ENCODE assay signal across 1 cellular context in the genomic region with DNA sequence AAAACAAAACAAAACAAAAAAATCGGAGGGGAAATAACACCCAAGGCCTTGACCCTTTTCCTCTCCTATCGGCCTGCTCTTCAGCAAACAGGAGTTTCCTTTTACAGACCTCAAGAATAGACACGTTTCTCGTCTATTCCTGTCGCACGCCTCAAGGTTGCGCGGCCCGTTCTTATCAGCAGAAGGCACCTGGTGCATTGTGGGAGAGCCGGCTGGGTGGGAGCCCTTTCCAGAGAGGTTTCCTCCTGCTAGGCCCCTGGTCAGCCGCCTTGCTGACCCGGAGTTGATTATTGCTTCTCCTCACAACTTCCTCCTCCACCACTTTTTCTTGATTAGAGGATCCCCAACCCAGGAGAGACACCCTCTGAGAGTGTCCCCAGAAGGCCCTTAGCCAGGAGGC.
TF ChIP-seq lines count a peak whose summit lies in the region.

No MANE protein-coding gene starts in this region.

TF ChIP-seq in K562, 482 proteins besides CTCF, POLR2A, EP300 and RAD21 (continued from another document and continues in another):
- TF ChIP-seq ZNF324 (CRISPR knock-in tag; IDR thresholded peaks at IDR 0.05) (no peak), KDM2B (CRISPR knock-in tag; IDR thresholded peaks at IDR 0.05) (no peak), PKNOX1 (IDR thresholded peaks at IDR 0.05) (no peak), RBM22 (IDR thresholded peaks at IDR 0.05; ENCODE audit: low read depth, low read length, poor library complexity, severe bottlenecking) (no peak), ETV6 (IDR thresholded peaks at IDR 0.05; ENCODE audit: borderline replicate concordance in 1 of 2, low read depth in 2 of 2, low read length in 1 of 2) (no peak), ETV6 (CRISPR knock-in tag; IDR thresholded peaks at IDR 0.05; ENCODE audit: borderline replicate concordance) (no peak), CGGBP1 (CRISPR knock-in tag; IDR thresholded peaks at IDR 0.05) (no peak), TRIM28 (IDR thresholded peaks at IDR 0.05) (no peak), ZNF143 (CRISPR knock-in tag; IDR thresholded peaks at IDR 0.05) (peak; percentile 46; the same call in 1 of the 2 replicates), CXXC5 (CRISPR knock-in tag; IDR thresholded peaks at IDR 0.05) (peak; percentile 72), FOSL1 (tag; conservative IDR thresholded peaks at IDR 0.05) (no peak), NFRKB (IDR thresholded peaks at IDR 0.05; ENCODE audit: low read depth) (no peak), SP1 (CRISPR knock-in tag; IDR thresholded peaks at IDR 0.05) (no peak), POLR2B (IDR thresholded peaks at IDR 0.05; ENCODE audit: low read depth, partially characterized antibody) (no peak), MECOM (CRISPR knock-in tag; IDR thresholded peaks at IDR 0.05) (no peak), BHLHE40 (IDR thresholded peaks at IDR 0.05; ENCODE audit: low read length) (peak; percentile 82), BRF1 (IDR thresholded peaks at IDR 0.05; ENCODE audit: borderline replicate concordance, extremely low read depth, insufficient read length) (no peak), ZFP30 (CRISPR knock-in tag; IDR thresholded peaks at IDR 0.05; ENCODE audit: borderline replicate concordance) (no peak), HCFC1 (IDR thresholded peaks at IDR 0.05; ENCODE audit: low read depth, low read length) (no peak), DPF2 (IDR thresholded peaks at IDR 0.05) (no peak), NCOA1 (IDR thresholded peaks at IDR 0.05; ENCODE audit: low read depth) (no peak), ZNF140 (CRISPR knock-in tag; IDR thresholded peaks at IDR 0.05) (no peak), DIDO1 (tag; IDR thresholded peaks at IDR 0.05; ENCODE audit: low read depth) (no peak), RNF2 (IDR thresholded peaks at IDR 0.05) (peak; percentile 38; the same call in 1 of the 2 replicates)
- TF ChIP-seq, protein P1, sequence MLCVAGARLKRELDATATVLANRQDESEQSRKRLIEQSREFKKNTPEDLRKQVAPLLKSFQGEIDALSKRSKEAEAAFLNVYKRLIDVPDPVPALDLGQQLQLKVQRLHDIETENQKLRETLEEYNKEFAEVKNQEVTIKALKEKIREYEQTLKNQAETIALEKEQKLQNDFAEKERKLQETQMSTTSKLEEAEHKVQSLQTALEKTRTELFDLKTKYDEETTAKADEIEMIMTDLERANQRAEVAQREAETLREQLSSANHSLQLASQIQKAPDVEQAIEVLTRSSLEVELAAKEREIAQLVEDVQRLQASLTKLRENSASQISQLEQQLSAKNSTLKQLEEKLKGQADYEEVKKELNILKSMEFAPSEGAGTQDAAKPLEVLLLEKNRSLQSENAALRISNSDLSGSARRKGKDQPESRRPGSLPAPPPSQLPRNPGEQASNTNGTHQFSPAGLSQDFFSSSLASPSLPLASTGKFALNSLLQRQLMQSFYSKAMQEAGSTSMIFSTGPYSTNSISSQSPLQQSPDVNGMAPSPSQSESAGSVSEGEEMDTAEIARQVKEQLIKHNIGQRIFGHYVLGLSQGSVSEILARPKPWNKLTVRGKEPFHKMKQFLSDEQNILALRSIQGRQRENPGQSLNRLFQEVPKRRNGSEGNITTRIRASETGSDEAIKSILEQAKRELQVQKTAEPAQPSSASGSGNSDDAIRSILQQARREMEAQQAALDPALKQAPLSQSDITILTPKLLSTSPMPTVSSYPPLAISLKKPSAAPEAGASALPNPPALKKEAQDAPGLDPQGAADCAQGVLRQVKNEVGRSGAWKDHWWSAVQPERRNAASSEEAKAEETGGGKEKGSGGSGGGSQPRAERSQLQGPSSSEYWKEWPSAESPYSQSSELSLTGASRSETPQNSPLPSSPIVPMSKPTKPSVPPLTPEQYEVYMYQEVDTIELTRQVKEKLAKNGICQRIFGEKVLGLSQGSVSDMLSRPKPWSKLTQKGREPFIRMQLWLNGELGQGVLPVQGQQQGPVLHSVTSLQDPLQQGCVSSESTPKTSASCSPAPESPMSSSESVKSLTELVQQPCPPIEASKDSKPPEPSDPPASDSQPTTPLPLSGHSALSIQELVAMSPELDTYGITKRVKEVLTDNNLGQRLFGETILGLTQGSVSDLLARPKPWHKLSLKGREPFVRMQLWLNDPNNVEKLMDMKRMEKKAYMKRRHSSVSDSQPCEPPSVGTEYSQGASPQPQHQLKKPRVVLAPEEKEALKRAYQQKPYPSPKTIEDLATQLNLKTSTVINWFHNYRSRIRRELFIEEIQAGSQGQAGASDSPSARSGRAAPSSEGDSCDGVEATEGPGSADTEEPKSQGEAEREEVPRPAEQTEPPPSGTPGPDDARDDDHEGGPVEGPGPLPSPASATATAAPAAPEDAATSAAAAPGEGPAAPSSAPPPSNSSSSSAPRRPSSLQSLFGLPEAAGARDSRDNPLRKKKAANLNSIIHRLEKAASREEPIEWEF (CRISPR knock-in tag; IDR thresholded peaks at IDR 0.05) = no peak
- TF ChIP-seq, protein P2, sequence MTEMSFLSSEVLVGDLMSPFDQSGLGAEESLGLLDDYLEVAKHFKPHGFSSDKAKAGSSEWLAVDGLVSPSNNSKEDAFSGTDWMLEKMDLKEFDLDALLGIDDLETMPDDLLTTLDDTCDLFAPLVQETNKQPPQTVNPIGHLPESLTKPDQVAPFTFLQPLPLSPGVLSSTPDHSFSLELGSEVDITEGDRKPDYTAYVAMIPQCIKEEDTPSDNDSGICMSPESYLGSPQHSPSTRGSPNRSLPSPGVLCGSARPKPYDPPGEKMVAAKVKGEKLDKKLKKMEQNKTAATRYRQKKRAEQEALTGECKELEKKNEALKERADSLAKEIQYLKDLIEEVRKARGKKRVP (CRISPR knock-in tag; IDR thresholded peaks at IDR 0.05) = no peak
- TF ChIP-seq, protein P3, sequence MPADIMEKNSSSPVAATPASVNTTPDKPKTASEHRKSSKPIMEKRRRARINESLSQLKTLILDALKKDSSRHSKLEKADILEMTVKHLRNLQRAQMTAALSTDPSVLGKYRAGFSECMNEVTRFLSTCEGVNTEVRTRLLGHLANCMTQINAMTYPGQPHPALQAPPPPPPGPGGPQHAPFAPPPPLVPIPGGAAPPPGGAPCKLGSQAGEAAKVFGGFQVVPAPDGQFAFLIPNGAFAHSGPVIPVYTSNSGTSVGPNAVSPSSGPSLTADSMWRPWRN (IDR thresholded peaks at IDR 0.05; ENCODE audit: low read depth) = 0 out of 2 replicates have a peak, but pooled peaks have one; percentile 44
- TF ChIP-seq, protein P4, sequence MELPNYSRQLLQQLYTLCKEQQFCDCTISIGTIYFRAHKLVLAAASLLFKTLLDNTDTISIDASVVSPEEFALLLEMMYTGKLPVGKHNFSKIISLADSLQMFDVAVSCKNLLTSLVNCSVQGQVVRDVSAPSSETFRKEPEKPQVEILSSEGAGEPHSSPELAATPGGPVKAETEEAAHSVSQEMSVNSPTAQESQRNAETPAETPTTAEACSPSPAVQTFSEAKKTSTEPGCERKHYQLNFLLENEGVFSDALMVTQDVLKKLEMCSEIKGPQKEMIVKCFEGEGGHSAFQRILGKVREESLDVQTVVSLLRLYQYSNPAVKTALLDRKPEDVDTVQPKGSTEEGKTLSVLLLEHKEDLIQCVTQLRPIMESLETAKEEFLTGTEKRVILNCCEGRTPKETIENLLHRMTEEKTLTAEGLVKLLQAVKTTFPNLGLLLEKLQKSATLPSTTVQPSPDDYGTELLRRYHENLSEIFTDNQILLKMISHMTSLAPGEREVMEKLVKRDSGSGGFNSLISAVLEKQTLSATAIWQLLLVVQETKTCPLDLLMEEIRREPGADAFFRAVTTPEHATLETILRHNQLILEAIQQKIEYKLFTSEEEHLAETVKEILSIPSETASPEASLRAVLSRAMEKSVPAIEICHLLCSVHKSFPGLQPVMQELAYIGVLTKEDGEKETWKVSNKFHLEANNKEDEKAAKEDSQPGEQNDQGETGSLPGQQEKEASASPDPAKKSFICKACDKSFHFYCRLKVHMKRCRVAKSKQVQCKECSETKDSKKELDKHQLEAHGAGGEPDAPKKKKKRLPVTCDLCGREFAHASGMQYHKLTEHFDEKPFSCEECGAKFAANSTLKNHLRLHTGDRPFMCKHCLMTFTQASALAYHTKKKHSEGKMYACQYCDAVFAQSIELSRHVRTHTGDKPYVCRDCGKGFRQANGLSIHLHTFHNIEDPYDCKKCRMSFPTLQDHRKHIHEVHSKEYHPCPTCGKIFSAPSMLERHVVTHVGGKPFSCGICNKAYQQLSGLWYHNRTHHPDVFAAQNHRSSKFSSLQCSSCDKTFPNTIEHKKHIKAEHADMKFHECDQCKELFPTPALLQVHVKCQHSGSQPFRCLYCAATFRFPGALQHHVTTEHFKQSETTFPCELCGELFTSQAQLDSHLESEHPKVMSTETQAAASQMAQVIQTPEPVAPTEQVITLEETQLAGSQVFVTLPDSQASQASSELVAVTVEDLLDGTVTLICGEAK (IDR thresholded peaks at IDR 0.05) = 0 out of 2 replicates have a peak, but pooled peaks have one; percentile 25
- TF ChIP-seq, protein P4 (CRISPR knock-in tag; IDR thresholded peaks at IDR 0.05) = no peak
- TF ChIP-seq, protein P5, sequence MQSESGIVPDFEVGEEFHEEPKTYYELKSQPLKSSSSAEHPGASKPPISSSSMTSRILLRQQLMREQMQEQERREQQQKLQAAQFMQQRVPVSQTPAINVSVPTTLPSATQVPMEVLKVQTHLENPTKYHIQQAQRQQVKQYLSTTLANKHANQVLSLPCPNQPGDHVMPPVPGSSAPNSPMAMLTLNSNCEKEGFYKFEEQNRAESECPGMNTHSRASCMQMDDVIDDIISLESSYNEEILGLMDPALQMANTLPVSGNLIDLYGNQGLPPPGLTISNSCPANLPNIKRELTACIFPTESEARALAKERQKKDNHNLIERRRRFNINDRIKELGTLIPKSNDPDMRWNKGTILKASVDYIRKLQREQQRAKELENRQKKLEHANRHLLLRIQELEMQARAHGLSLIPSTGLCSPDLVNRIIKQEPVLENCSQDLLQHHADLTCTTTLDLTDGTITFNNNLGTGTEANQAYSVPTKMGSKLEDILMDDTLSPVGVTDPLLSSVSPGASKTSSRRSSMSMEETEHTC (IDR thresholded peaks at IDR 0.05) = no peak
